15 cellular contexts compared by ENCODE assay signal in the genomic region with DNA sequence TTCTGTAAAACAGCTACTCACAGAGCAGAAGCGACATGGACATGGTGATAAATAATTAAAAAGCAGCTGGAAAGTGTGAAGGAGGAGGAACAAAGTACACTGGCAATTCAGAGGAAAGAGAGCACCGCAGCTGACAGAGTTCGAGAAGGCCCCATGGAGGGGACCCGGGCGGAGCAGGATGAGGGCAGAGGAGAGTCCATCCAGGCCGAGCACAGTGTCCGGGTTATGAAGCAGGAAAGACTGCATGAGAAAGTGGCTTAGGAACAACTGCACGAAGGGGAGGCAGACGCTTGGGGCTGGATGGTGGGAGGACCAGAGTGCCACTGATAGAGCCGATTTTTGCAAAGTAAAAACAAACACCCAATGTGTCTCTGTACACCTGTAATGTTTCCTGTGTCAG.
A peak's percentile ranks its signal among the peaks of the same experiment; 100 is the strongest.
DNase-seq lines count a peak whose midpoint lies in the region; ATAC-seq and TF ChIP-seq lines count a peak whose summit lies in the region.
"Had no signal": no experiment of that assay in that cellular context is flagged by ENCODE, and none has a peak within 500 bp of the region (broad histone marks: within the 10 kb centered on the region; RNA-seq: fewer than 3 reads in every experiment).

No MANE protein-coding gene starts in this region.

- H3K27me3 ChIP-seq in heart right ventricle (no peaks in the 10 kb centered on the region), upper lobe of left lung (no peaks in the 10 kb centered on the region)
- H3K27me3 ChIP-seq: BLaER1 treated with 17β-estradiol and CSF1 and Interleukin-3, amounts not matched to agents 10 nM and 100 nM had no signal

- no peaks in the 10 kb centered on the region for H3K9me3 Mint-ChIP-seq in central memory CD8-positive, alpha-beta T cell
- H3K9me3 Mint-ChIP-seq: CD4-positive, alpha-beta T cell had no signal

- peaks cover 36% of the 10 kb centered on the region for H3K4me1 Mint-ChIP-seq in central memory CD8-positive, alpha-beta T cell

- ATAC-seq in heart right ventricle (no peak), GM21367 (IDR thresholded peaks at IDR 0.05; ENCODE audit: unreplicated experiment) (no peak), upper lobe of left lung (ENCODE audit: low FRiP score in 2 of 2) (no peak)
- ATAC-seq in central memory CD8-positive, alpha-beta T cell (replicated peaks; ENCODE audit: extremely low read depth, poor library complexity, severe bottlenecking): no peak
- ATAC-seq: HepG2 had no signal

- peak; percentile 55 for DNase-seq in cardiac septum (ENCODE audit: low spot score)
- DNase-seq in heart right ventricle: no peak
- no peak for DNase-seq in central memory CD8-positive, alpha-beta T cell (ENCODE audit: low spot score in 2 of 2)
- peak; percentile 65 for DNase-seq in mesenteric fat pad (ENCODE audit: low spot score)
- DNase-seq in HuH-7.5 (ENCODE audit: low spot score): no peak
- DNase-seq in upper lobe of left lung: no peak
- no peak for DNase-seq in DMS 273 treated with DMSO at 0.1 percent for 48 hours (lab: John Stamatoyannopoulos, UW)
- DNase-seq: 8988T; Calu3; CD4-positive, alpha-beta T cell; DMS79 had no signal

- no peaks in the 10 kb centered on the region for H3K27me3 Mint-ChIP-seq in central memory CD8-positive, alpha-beta T cell
- H3K27me3 Mint-ChIP-seq: CD4-positive, alpha-beta T cell had no signal

- H3K27ac Mint-ChIP-seq in central memory CD8-positive, alpha-beta T cell (ENCODE audit: low read depth): peak overlapping the region; percentile 5
- H3K27ac Mint-ChIP-seq: CD4-positive, alpha-beta T cell had no signal

- H3K4me3 ChIP-seq in heart right ventricle (no peak overlapping the region), upper lobe of left lung (no peak overlapping the region)
- H3K4me3 ChIP-seq: BLaER1 treated with 17β-estradiol and CSF1 and Interleukin-3, amounts not matched to agents 10 nM and 100 nM; HAP-1 had no signal

- H3K9me3 ChIP-seq in heart right ventricle: no peaks in the 10 kb centered on the region
- H3K9me3 ChIP-seq in upper lobe of left lung: no peaks in the 10 kb centered on the region
- H3K9me3 ChIP-seq: HAP-1 had no signal

- peaks cover 0 to 20% (median 5%) of the 10 kb centered on the region in 9 donors for H3K4me1 ChIP-seq in heart right ventricle
- H3K4me1 ChIP-seq in upper lobe of left lung: peaks cover 0 to 6% (median 3%) of the 10 kb centered on the region in 4 donors
- H3K4me1 ChIP-seq: HAP-1 had no signal

- no peak for TF ChIP-seq CTCF in heart right ventricle (IDR thresholded peaks at IDR 0.05)
- no peak for TF ChIP-seq CTCF in upper lobe of left lung (IDR thresholded peaks at IDR 0.05)

- intact Hi-C loops in cardiac septum (cut with DNase I) (no loop called here), heart right ventricle (cut with DNase I) (no loop called here)

- WGBS in heart right ventricle, 2 donors: 97 to 98% methylated on average over 10 of the region's 10 CpGs
- WGBS in upper lobe of left lung, 2 donors: 93 to 95% methylated on average over 10 of the region's 10 CpGs

- no peak for TF ChIP-seq EP300 in upper lobe of left lung (IDR thresholded peaks at IDR 0.05)

- peaks cover 3% of the 10 kb centered on the region for H3K36me3 Mint-ChIP-seq in central memory CD8-positive, alpha-beta T cell (ENCODE audit: insufficient read depth)

- H3K36me3 ChIP-seq in heart right ventricle (peaks cover 0 to 62% (median 9%) of the 10 kb centered on the region in 9 donors), upper lobe of left lung (peaks cover 0 to 8% (median 3%) of the 10 kb centered on the region in 4 donors)

- H3K4me3 Mint-ChIP-seq in central memory CD8-positive, alpha-beta T cell: no peak overlapping the region
- H3K4me3 Mint-ChIP-seq: CD4-positive, alpha-beta T cell had no signal

- no peak for TF ChIP-seq POLR2A in upper lobe of left lung (IDR thresholded peaks at IDR 0.05)

- H3K27ac ChIP-seq in heart right ventricle (no peak overlapping the region), upper lobe of left lung (no peak overlapping the region)
- H3K27ac ChIP-seq: BLaER1 treated with 17β-estradiol and CSF1 and Interleukin-3, amounts not matched to agents 10 nM and 100 nM had no signal

Comparison
In these comparisons a context has a peak if more than half of its experiments do, and no peak if none do; other contexts are left out.
1. DNase-seq: peak in cardiac septum (single experiment) and mesenteric fat pad (single experiment); none in heart right ventricle (0 of 2), central memory CD8-positive, alpha-beta T cell (0 of 2), HuH-7.5 (single experiment), upper lobe of left lung (0 of 2) and DMS 273 treated with DMSO at 0.1 percent for 48 hours (single experiment).